ENCODE assay signal across 8 cellular contexts in genomic region chr22:49724030-49724892, GRCh38.
A peak's percentile ranks its signal among the peaks of the same experiment; 100 is the strongest.
DNase-seq lines count a peak whose midpoint lies in the region; ATAC-seq and TF ChIP-seq lines count a peak whose summit lies in the region.

No MANE protein-coding gene starts in this region.

- intact Hi-C loops in esophagus squamous epithelium (cut with DNase I): no loop called here

- peaks cover 0 to 83% (median 3%) of the 10 kb centered on the region in 4 donors for H3K27me3 ChIP-seq in esophagus squamous epithelium

- DNase-seq in HuH-7.5 (ENCODE audit: low spot score) (peak; percentile 51), T-helper 2 cell (peak in 3 of 5 experiments; percentile 24 to 40 (median 25)), esophagus squamous epithelium (lab: John Stamatoyannopoulos, UW) (no peak), NCI-H510A (lab: John Stamatoyannopoulos, UW) (no peak)
- DNase-seq in stimulated activated CD4-positive, alpha-beta T cell treated with anti-CD3 and anti-CD28 coated beads, TNF-alpha, amount 100 ng/mL, for 48 hours (ENCODE audit: low read depth in 3 of 3): peak; percentile 12 to 32 (median 21)

- ATAC-seq in GM21515 (IDR thresholded peaks at IDR 0.05; ENCODE audit: unreplicated experiment) (no peak), GM19463 (IDR thresholded peaks at IDR 0.05; ENCODE audit: unreplicated experiment) (no peak), GM19397 (IDR thresholded peaks at IDR 0.05; ENCODE audit: unreplicated experiment) (no peak)

- peaks cover 0 to 13% (median 6%) of the 10 kb centered on the region in 3 donors for H3K4me1 ChIP-seq in esophagus squamous epithelium

- no peak overlapping the region for H3K27ac ChIP-seq in esophagus squamous epithelium

- H3K36me3 ChIP-seq in esophagus squamous epithelium: no peaks in the 10 kb centered on the region

- no peak for TF ChIP-seq POLR2A in esophagus squamous epithelium (IDR thresholded peaks at IDR 0.05)

- H3K9me3 ChIP-seq in esophagus squamous epithelium: no peaks in the 10 kb centered on the region

- WGBS in esophagus squamous epithelium, 2 donors: 28 to 62% methylated on average over 20 to 21 of the region's 54 CpGs

- peak overlapping the region; percentile 11 to 53 (median 24) for H3K4me3 ChIP-seq in esophagus squamous epithelium

- no peak for TF ChIP-seq CTCF in esophagus squamous epithelium (IDR thresholded peaks at IDR 0.05)

Comparison
In these comparisons a context has a peak if more than half of its experiments do, and no peak if none do; other contexts are left out.
1. DNase-seq: peak in HuH-7.5 (single experiment), T-helper 2 cell (3 of 5) and stimulated activated CD4-positive, alpha-beta T cell treated with anti-CD3 and anti-CD28 coated beads, TNF-alpha, amount 100 ng/mL, for 48 hours (3 of 3); none in esophagus squamous epithelium (single experiment) and NCI-H510A (single experiment).